8 cellular contexts compared by ENCODE assay signal in the genomic region with DNA sequence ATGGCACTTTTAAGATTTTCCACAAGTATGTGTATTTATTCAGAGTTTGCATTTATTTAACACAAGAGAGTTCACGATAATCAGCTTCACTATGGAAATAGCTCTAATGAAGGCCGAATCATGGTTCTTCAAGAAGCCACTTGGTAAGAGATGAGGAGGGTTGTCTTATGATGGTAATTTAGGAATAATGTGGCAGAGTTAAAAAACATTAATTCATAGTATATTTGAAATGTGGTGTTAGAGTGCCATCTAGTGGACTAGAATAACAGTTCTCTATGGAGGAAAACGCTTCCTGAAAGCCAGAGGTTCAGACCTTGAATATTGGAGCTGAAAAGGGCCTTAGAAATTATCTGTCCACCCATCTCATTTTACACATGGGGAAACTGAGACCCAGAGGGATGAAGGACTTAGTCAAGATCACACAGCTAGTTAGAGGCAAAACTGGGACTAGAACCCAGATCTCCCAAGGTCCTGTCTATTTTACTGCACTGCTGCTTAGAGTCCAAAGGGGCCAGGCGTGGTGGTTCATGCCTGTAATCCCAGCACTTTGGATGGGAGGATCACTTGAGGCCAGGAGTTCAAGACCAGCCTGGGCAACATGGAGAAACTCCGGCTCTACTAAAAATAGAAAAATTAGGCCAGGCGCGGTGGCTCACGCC. TPM values are rescaled to one million over a fixed set of nuclear protein-coding genes. Genes with fewer than 3 reads are reported as not detected.
A peak's percentile ranks its signal among the peaks of the same experiment; 100 is the strongest.
DNase-seq lines count a peak whose midpoint lies in the region; ATAC-seq lines count a peak whose summit lies in the region.

No MANE protein-coding gene starts in this region.

- no peaks in the 10 kb centered on the region for H3K27me3 Mint-ChIP-seq in activated T-helper 17 cell treated with anti-CD3 and anti-CD28 coated beads, Interleukin-2, amount 50 U/mL, for 72 hours

- ATAC-seq in Right ventricle myocardium inferior (peak; percentile 27), right cardiac atrium (peak; percentile 20 to 48), GM18858 (IDR thresholded peaks at IDR 0.05; ENCODE audit: unreplicated experiment) (no peak)
- no peak for ATAC-seq in activated T-helper 17 cell treated with anti-CD3 and anti-CD28 coated beads, Interleukin-2, amount 50 U/mL, for 72 hours (replicated peaks)
- ATAC-seq in stimulated activated effector memory CD8-positive, alpha-beta T cell treated with anti-CD3 and anti-CD28 coated beads, Interleukin-12 subunit alpha, Interleukin-12 subunit beta, amount 100 ng/mL, for 72 hours, result peak; percentile 47

- no peak overlapping the region for H3K4me3 ChIP-seq in right cardiac atrium (ENCODE audit: low read length)

- intact Hi-C loops in Right ventricle myocardium inferior (cut with DNase I), result loop anchor here (10.0 kb wide), 2 partner anchors 111 to 391 kb away; no protein-coding TSS in a partner anchor
- intact Hi-C loops in cardiac septum (cut with DNase I), result loop anchor here (5.0 to 10.0 kb wide), 2 partner anchors 114 to 391 kb away; no protein-coding TSS in a partner anchor
- intact Hi-C loops in right cardiac atrium (cut with DNase I), result loop anchor here in 1 of 4 donors (10.0 kb wide), 1 partner anchor 111 kb away; no protein-coding TSS in a partner anchor

- WGBS in right cardiac atrium, result 71% methylated on average over 8 of the region's 8 CpGs

- H3K27me3 ChIP-seq in right cardiac atrium (ENCODE audit: control insufficient read depth, insufficient read depth), result no peaks in the 10 kb centered on the region

- H3K27ac ChIP-seq in right cardiac atrium (ENCODE audit: low read length), result no peak overlapping the region

- no peaks in the 10 kb centered on the region for H3K9me3 Mint-ChIP-seq in activated T-helper 17 cell treated with anti-CD3 and anti-CD28 coated beads, Interleukin-2, amount 50 U/mL, for 72 hours
- H3K9me3 Mint-ChIP-seq in stimulated activated effector memory CD8-positive, alpha-beta T cell treated with anti-CD3 and anti-CD28 coated beads, Interleukin-12 subunit alpha, Interleukin-12 subunit beta, amount 100 ng/mL, for 72 hours, result no peaks in the 10 kb centered on the region

- H3K27ac Mint-ChIP-seq in activated T-helper 17 cell treated with anti-CD3 and anti-CD28 coated beads, Interleukin-2, amount 50 U/mL, for 72 hours, result peak overlapping the region; percentile 29
- no peak overlapping the region for H3K27ac Mint-ChIP-seq in stimulated activated effector memory CD8-positive, alpha-beta T cell treated with anti-CD3 and anti-CD28 coated beads, Interleukin-12 subunit alpha, Interleukin-12 subunit beta, amount 100 ng/mL, for 72 hours

- peaks cover 2% of the 10 kb centered on the region for H3K4me1 ChIP-seq in right cardiac atrium (ENCODE audit: control insufficient read depth, insufficient read depth, low read length)

- no peak overlapping the region for H3K4me3 Mint-ChIP-seq in activated T-helper 17 cell treated with anti-CD3 and anti-CD28 coated beads, Interleukin-2, amount 50 U/mL, for 72 hours
- H3K4me3 Mint-ChIP-seq in stimulated activated effector memory CD8-positive, alpha-beta T cell treated with anti-CD3 and anti-CD28 coated beads, Interleukin-12 subunit alpha, Interleukin-12 subunit beta, amount 100 ng/mL, for 72 hours, result no peak overlapping the region

- H3K9me3 ChIP-seq in right cardiac atrium (ENCODE audit: control insufficient read depth, low read length), result no peaks in the 10 kb centered on the region

- peaks cover 86% of the 10 kb centered on the region for H3K36me3 Mint-ChIP-seq in activated T-helper 17 cell treated with anti-CD3 and anti-CD28 coated beads, Interleukin-2, amount 50 U/mL, for 72 hours (ENCODE audit: low read depth)
- H3K36me3 Mint-ChIP-seq in stimulated activated effector memory CD8-positive, alpha-beta T cell treated with anti-CD3 and anti-CD28 coated beads, Interleukin-12 subunit alpha, Interleukin-12 subunit beta, amount 100 ng/mL, for 72 hours, result peaks cover 93% of the 10 kb centered on the region

- H3K4me1 Mint-ChIP-seq in activated T-helper 17 cell treated with anti-CD3 and anti-CD28 coated beads, Interleukin-2, amount 50 U/mL, for 72 hours, result peaks cover 11% of the 10 kb centered on the region
- peaks cover 22% of the 10 kb centered on the region for H3K4me1 Mint-ChIP-seq in stimulated activated effector memory CD8-positive, alpha-beta T cell treated with anti-CD3 and anti-CD28 coated beads, Interleukin-12 subunit alpha, Interleukin-12 subunit beta, amount 100 ng/mL, for 72 hours

- DNase-seq in Right ventricle myocardium inferior (ENCODE audit: missing footprints) (no peak), cardiac septum (ENCODE audit: low spot score) (no peak), NCI-H2081 (lab: John Stamatoyannopoulos, UW) (peak; percentile 48 to 66), right cardiac atrium (no peak)
- DNase-seq in stimulated activated effector memory CD8-positive, alpha-beta T cell treated with anti-CD3 and anti-CD28 coated beads, Interleukin-12 subunit alpha, Interleukin-12 subunit beta, amount 100 ng/mL, for 72 hours (ENCODE audit: low spot score in 2 of 2), result no peak
- no peak for DNase-seq in activated CD4-positive, alpha-beta T cell treated with anti-CD3 and anti-CD28 coated beads for 1 hour

RNA-seq across cellular contexts. Expression of gene KPNB1, which starts 33.8 kb away (rescaled TPM):
- total RNA-seq in Right ventricle myocardium inferior (166 TPM), cardiac septum (185 TPM), right cardiac atrium (100 to 1,000 TPM; 134 to 175 (median 167) TPM)
- 100 to 1,000 TPM; 451 to 724 TPM for total RNA-seq in activated T-helper 17 cell treated with anti-CD3 and anti-CD28 coated beads, Interleukin-2, amount 50 U/mL, for 72 hours
- 50.0 TPM for polyA plus RNA-seq in right cardiac atrium

Comparison
In these comparisons a context has a peak if more than half of its experiments do, and no peak if none do; other contexts are left out.
1. ATAC-seq: peak in Right ventricle myocardium inferior (single experiment), right cardiac atrium (2 of 2) and stimulated activated effector memory CD8-positive, alpha-beta T cell treated with anti-CD3 and anti-CD28 coated beads, Interleukin-12 subunit alpha, Interleukin-12 subunit beta, amount 100 ng/mL, for 72 hours (single experiment); none in activated T-helper 17 cell treated with anti-CD3 and anti-CD28 coated beads, Interleukin-2, amount 50 U/mL, for 72 hours (single experiment) and GM18858 (single experiment).
2. DNase-seq: peak in NCI-H2081 (2 of 2); none in Right ventricle myocardium inferior (single experiment), cardiac septum (single experiment), right cardiac atrium (0 of 3), stimulated activated effector memory CD8-positive, alpha-beta T cell treated with anti-CD3 and anti-CD28 coated beads, Interleukin-12 subunit alpha, Interleukin-12 subunit beta, amount 100 ng/mL, for 72 hours (0 of 2) and activated CD4-positive, alpha-beta T cell treated with anti-CD3 and anti-CD28 coated beads for 1 hour (single experiment).